In genomic region chr4:83371235-83371634, GRCh38 we compare ENCODE assay signal across 19 cellular contexts. TPM values are rescaled to one million over a fixed set of nuclear protein-coding genes. Genes with fewer than 3 reads are reported as not detected.
A peak's percentile ranks its signal among the peaks of the same experiment; 100 is the strongest.
DNase-seq lines count a peak whose midpoint lies in the region; ATAC-seq, FAIRE-seq and TF ChIP-seq lines count a peak whose summit lies in the region.
"Had no signal": no experiment of that assay in that cellular context is flagged by ENCODE, and none has a peak within 500 bp of the region (broad histone marks: within the 10 kb centered on the region; RNA-seq: fewer than 3 reads in every experiment).

No MANE protein-coding gene starts in this region.

- TF ChIP-seq RAD21 in A549 (conservative IDR thresholded peaks at IDR 0.05 in 1 of 2, IDR thresholded peaks at IDR 0.05 in 1 of 2) = no peak

- POLR2A ChIA-PET in A549 (lab: Yijun Ruan, JAX) (no interaction called here), Caco-2 (lab: Charles Lee) (no interaction called here)

- no peak overlapping the region for H3K27ac ChIP-seq in A549
- H3K27ac ChIP-seq: C4-2B, GM23248 had no signal

- peaks cover 7% of the 10 kb centered on the region for H3K9me3 Mint-ChIP-seq in Caco-2 (ENCODE audit: unreplicated experiment)
- no peaks in the 10 kb centered on the region for H3K9me3 Mint-ChIP-seq in dendritic cell treated with granulocyte-macrophage colony-stimulating factor and Interleukin-4, amounts not matched to agents 40 ng/mL and 50 ng/mL, for 4 days
- H3K9me3 Mint-ChIP-seq in activated T-cell treated with anti-CD3 and anti-CD28 coated beads, Interleukin-2, amount 50 U/mL, for 72 hours = peaks cover 3 to 5% of the 10 kb centered on the region in 2 donors
- H3K9me3 Mint-ChIP-seq: CD8-positive, alpha-beta T cell had no signal

- DNase-seq in A549 (ENCODE audit: low read depth in 1 of 2, low spot score in 1 of 2) (no peak), Caco-2 (no peak), ecto neural progenitor cell (ENCODE audit: low spot score) (no peak)
- DNase-seq in activated T-cell treated with anti-CD3 and anti-CD28 coated beads, Interleukin-2, amount 50 U/mL, for 72 hours = no peak
- DNase-seq: 8988T; CD4-positive, CD25-positive, alpha-beta regulatory T cell; CD8-positive, alpha-beta T cell; DMS 273 treated with DMSO at 0.1 percent for 48 hours; DMS79; GDM1; H7 had no signal

- TF ChIP-seq EP300 in A549 (IDR thresholded peaks at IDR 0.05) = no peak

- no peak overlapping the region for H3K4me2 ChIP-seq in A549

- TF ChIP-seq CTCF in A549 (IDR thresholded peaks at IDR 0.05) (no peak), Caco-2 (IDR thresholded peaks at IDR 0.05; ENCODE audit: insufficient read depth in 1 of 2, low read depth in 1 of 2, low read length in 1 of 2, severe bottlenecking in 1 of 2, unreplicated experiment in 1 of 2) (no peak)

- no peaks in the 10 kb centered on the region for H3K36me3 ChIP-seq in Caco-2 (ENCODE audit: control insufficient read depth, insufficient read depth, low read length)

- H3K36me3 Mint-ChIP-seq in Caco-2 (ENCODE audit: insufficient read depth, unreplicated experiment) = no peaks in the 10 kb centered on the region
- H3K36me3 Mint-ChIP-seq in dendritic cell treated with granulocyte-macrophage colony-stimulating factor and Interleukin-4, amounts not matched to agents 40 ng/mL and 50 ng/mL, for 4 days (ENCODE audit: low read depth) = no peaks in the 10 kb centered on the region
- peaks cover 2 to 4% of the 10 kb centered on the region in 2 donors for H3K36me3 Mint-ChIP-seq in activated T-cell treated with anti-CD3 and anti-CD28 coated beads, Interleukin-2, amount 50 U/mL, for 72 hours (ENCODE audit: insufficient read depth in 2 of 2)
- H3K36me3 Mint-ChIP-seq: CD8-positive, alpha-beta T cell had no signal

- no peak for TF ChIP-seq POLR2A in A549 (IDR thresholded peaks at IDR 0.05; ENCODE audit: low read length)

- H3K4me1 ChIP-seq in A549 (no peaks in the 10 kb centered on the region), Caco-2 (no peaks in the 10 kb centered on the region; the same call in 1 of the 2 replicates)

- FAIRE-seq in A549 (lab: Jason Lieb, UNC) = no peak
- FAIRE-seq: D721Med, GM12878, GM19239, H1 had no signal

- 82% methylated on average over 5 of the region's 5 CpGs for WGBS in A549 (ENCODE audit: missing lambda C conversion rate)

- no peaks in the 10 kb centered on the region for H3K27me3 Mint-ChIP-seq in Caco-2 (ENCODE audit: insufficient read depth, unreplicated experiment)
- H3K27me3 Mint-ChIP-seq in dendritic cell treated with granulocyte-macrophage colony-stimulating factor and Interleukin-4, amounts not matched to agents 40 ng/mL and 50 ng/mL, for 4 days = peaks cover 27% of the 10 kb centered on the region
- H3K27me3 Mint-ChIP-seq in activated T-cell treated with anti-CD3 and anti-CD28 coated beads, Interleukin-2, amount 50 U/mL, for 72 hours (ENCODE audit: low read depth) = peaks cover 27% of the 10 kb centered on the region

- no peaks in the 10 kb centered on the region for H3K27me3 ChIP-seq in Caco-2 (replicated peaks; ENCODE audit: control insufficient read depth, insufficient read depth, low read length)

- ATAC-seq in A549 (no peak), HG02623 (IDR thresholded peaks at IDR 0.05; ENCODE audit: unreplicated experiment) (no peak)
- ATAC-seq in activated T-cell treated with anti-CD3 and anti-CD28 coated beads, Interleukin-2, amount 50 U/mL, for 72 hours (replicated peaks in 1 of 2) = no peak
- ATAC-seq: CD8-positive, alpha-beta T cell; GM12878 had no signal

- CTCF ChIA-PET in A549 (lab: Yijun Ruan, JAX) = interaction anchor here (1.5 kb wide), 1 partner anchor 9 kb away, joined by 5 read pairs; no protein-coding TSS in a partner anchor
- CTCF ChIA-PET in Caco-2 (lab: Charles Lee) = no interaction called here

- H3K27ac Mint-ChIP-seq in Caco-2 (ENCODE audit: unreplicated experiment) = peak overlapping the region; percentile 8
- peak overlapping the region; percentile 48 for H3K27ac Mint-ChIP-seq in dendritic cell treated with granulocyte-macrophage colony-stimulating factor and Interleukin-4, amounts not matched to agents 40 ng/mL and 50 ng/mL, for 4 days
- H3K27ac Mint-ChIP-seq in activated T-cell treated with anti-CD3 and anti-CD28 coated beads, Interleukin-2, amount 50 U/mL, for 72 hours = no peak overlapping the region
- H3K27ac Mint-ChIP-seq: CD4-positive, CD25-positive, alpha-beta regulatory T cell had no signal

- BruUV-seq in Caco-2 (replicated peaks; lab: Mats Ljungman, UMichigan) = no TSS peak

- H3K4me3 Mint-ChIP-seq in Caco-2 (ENCODE audit: unreplicated experiment) = no peak overlapping the region
- no peak overlapping the region for H3K4me3 Mint-ChIP-seq in dendritic cell treated with granulocyte-macrophage colony-stimulating factor and Interleukin-4, amounts not matched to agents 40 ng/mL and 50 ng/mL, for 4 days
- no peak overlapping the region for H3K4me3 Mint-ChIP-seq in activated T-cell treated with anti-CD3 and anti-CD28 coated beads, Interleukin-2, amount 50 U/mL, for 72 hours
- H3K4me3 Mint-ChIP-seq: CD4-positive, CD25-positive, alpha-beta regulatory T cell; CD8-positive, alpha-beta T cell had no signal

- H3K4me3 ChIP-seq in A549 = no peak overlapping the region
- H3K4me3 ChIP-seq in Caco-2 (ENCODE audit: low read depth, low read length) = no peak overlapping the region
- H3K4me3 ChIP-seq: GM12878, GM23248 had no signal

- H3K4me1 Mint-ChIP-seq in Caco-2 (ENCODE audit: low read depth, unreplicated experiment) = no peaks in the 10 kb centered on the region
- H3K4me1 Mint-ChIP-seq in dendritic cell treated with granulocyte-macrophage colony-stimulating factor and Interleukin-4, amounts not matched to agents 40 ng/mL and 50 ng/mL, for 4 days (ENCODE audit: low read depth) = peaks cover 49% of the 10 kb centered on the region
- H3K4me1 Mint-ChIP-seq in activated T-cell treated with anti-CD3 and anti-CD28 coated beads, Interleukin-2, amount 50 U/mL, for 72 hours (ENCODE audit: low read depth) = peaks cover 13% of the 10 kb centered on the region
- H3K4me1 Mint-ChIP-seq: CD4-positive, CD25-positive, alpha-beta regulatory T cell had no signal

- H3K9me3 ChIP-seq in A549 (no peaks in the 10 kb centered on the region), Caco-2 (no peaks in the 10 kb centered on the region)

- intact Hi-C loops in Caco-2 (cut with micrococcal nuclease; ENCODE audit: unreplicated experiment) = loop anchor here (2.0 kb wide), 1 partner anchor 270 kb away; no protein-coding TSS in a partner anchor
- intact Hi-C loops in dendritic cell treated with granulocyte-macrophage colony-stimulating factor and Interleukin-4, amounts not matched to agents 40 ng/mL and 50 ng/mL, for 4 days (cut with micrococcal nuclease) = no loop called here

TF ChIP-seq in A549, 52 proteins besides CTCF, POLR2A, EP300 and RAD21:
- TF ChIP-seq E2F6 (IDR thresholded peaks at IDR 0.05; ENCODE audit: borderline replicate concordance, low read depth) (no peak), USF2 (IDR thresholded peaks at IDR 0.05) (0 out of 2 replicates have a peak, but pooled peaks have one; percentile 12)

RNA-seq across cellular contexts. Expression of gene HPSE, which starts 36.6 kb away (rescaled TPM):
- polyA plus RNA-seq in A549 (2011; rRNA removed) = 1.5 and 1.7 TPM in 2 replicates
- polyA plus RNA-seq in A549 (2012; cell fraction: cytosol; rRNA removed) = 0.48 and 0.65 TPM in 2 replicates
- 0.59 and 0.69 TPM in 2 replicates for polyA plus RNA-seq in A549 (2012; cell fraction: nucleus; rRNA removed)
- 0.72 to 0.94 TPM (median 0.81 TPM) in 3 replicates for polyA plus RNA-seq in A549 (2017; fragmentation: RNase III; extraction: RNeasy Plus Mini Kit Qiagen cat#74134 plus additional on column Dnase treatment)
- 0.39 and 0.70 TPM in 2 replicates for polyA minus RNA-seq in A549 (2011; rRNA and poly(A)+ RNA removed)
- total RNA-seq in Caco-2 (2022) = 3.1 and 3.9 TPM in 2 replicates
- 10 to 100 TPM; 12.8 to 15.3 TPM for total RNA-seq in activated T-cell treated with anti-CD3 and anti-CD28 coated beads, Interleukin-2, amount 50 U/mL, for 72 hours
